ENCODE assay signal across 14 cellular contexts in genomic region chr2:237350597-237350996, GRCh38.
"Had no signal": no experiment of that assay in that cellular context is flagged by ENCODE, and none has a peak within 500 bp of the region (broad histone marks: within the 10 kb centered on the region; RNA-seq: fewer than 3 reads in every experiment).

No MANE protein-coding gene starts in this region.

- H3K4me3 ChIP-seq: dorsolateral prefrontal cortex, SK-N-MC, suprapubic skin, upper lobe of right lung had no signal

- H3K9me3 ChIP-seq: suprapubic skin, upper lobe of right lung had no signal

- H3K27ac ChIP-seq: dorsolateral prefrontal cortex, SK-N-MC, suprapubic skin, upper lobe of right lung had no signal

- DNase-seq: activated CD4-positive, alpha-beta memory T cell treated with anti-CD3 and anti-CD28 coated beads for 36 hours; activated CD4-positive, alpha-beta T cell treated with anti-CD3 and anti-CD28 coated beads for 1 hour; activated naive CD8-positive, alpha-beta T cell treated with anti-CD3 and anti-CD28 coated beads, Interleukin-2, amount 10 ng/mL, durations not matched to agents 7 days and 5 days; aorta; dorsolateral prefrontal cortex; hippocampal formation; natural killer cell; nucleus accumbens; T-cell; T1000; upper lobe of right lung had no signal

- H3K27me3 ChIP-seq: suprapubic skin had no signal

- FAIRE-seq: endometrium had no signal

- ATAC-seq: natural killer cell, T-cell, upper lobe of right lung had no signal
